In genomic region chr6:115053169-115053860, GRCh38 we compare ENCODE assay signal across 20 cellular contexts.
DNase-seq lines count a peak whose midpoint lies in the region; TF ChIP-seq lines count a peak whose summit lies in the region.
"Had no signal": no experiment of that assay in that cellular context is flagged by ENCODE, and none has a peak within 500 bp of the region (broad histone marks: within the 10 kb centered on the region; RNA-seq: fewer than 3 reads in every experiment).

No MANE protein-coding gene starts in this region.

- no peak overlapping the region for H3K4me3 Mint-ChIP-seq in progenitor cell of endocrine pancreas (ENCODE audit: low read depth)
- H3K4me3 Mint-ChIP-seq: B cell; CD4-positive, alpha-beta T cell; CD8-positive, alpha-beta T cell had no signal

- no peaks in the 10 kb centered on the region for H3K27me3 ChIP-seq in OCI-LY3 (ENCODE audit: low read depth, low read length)
- H3K27me3 ChIP-seq: BLaER1 treated with 17β-estradiol and CSF1 and Interleukin-3, amounts not matched to agents 10 nM and 100 nM had no signal

- H2AFZ ChIP-seq in OCI-LY3 (ENCODE audit: low read depth, low read length): no peak overlapping the region

- POLR2A ChIA-PET in HEK293 (lab: Yijun Ruan, JAX): no interaction called here

- peaks cover 7% of the 10 kb centered on the region for H3K9me3 Mint-ChIP-seq in progenitor cell of endocrine pancreas (ENCODE audit: low read depth)

- H3K4me1 Mint-ChIP-seq in progenitor cell of endocrine pancreas (ENCODE audit: low read depth): peaks cover 26% of the 10 kb centered on the region
- H3K4me1 Mint-ChIP-seq: B cell had no signal

- no peak overlapping the region for H3K4me3 ChIP-seq in HEK293 (ENCODE audit: low read depth, low read length)
- peak overlapping the region; percentile 25 for H3K4me3 ChIP-seq in OCI-LY3 (ENCODE audit: low read length)
- H3K4me3 ChIP-seq: A549; BLaER1 treated with 17β-estradiol and CSF1 and Interleukin-3, amounts not matched to agents 10 nM and 100 nM had no signal

- DNase-seq in DMS53 (lab: John Stamatoyannopoulos, UW) (peak; percentile 40), DMS53 treated with DMSO at 0.1 percent for 48 hours (lab: John Stamatoyannopoulos, UW; ENCODE audit: unreplicated experiment) (no peak), progenitor cell of endocrine pancreas (ENCODE audit: low spot score, unreplicated experiment) (no peak), HuH-7 (ENCODE audit: low spot score) (no peak), occipital lobe (lab: John Stamatoyannopoulos, UW) (no peak)
- DNase-seq in activated CD8-positive, alpha-beta memory T cell treated with anti-CD3 and anti-CD28 coated beads, Interleukin-2, amount 50 U/mL, for 4 hours: no peak
- DNase-seq: AML-193; Caco-2; Calu3; CD4-positive, alpha-beta T cell; CD8-positive, alpha-beta T cell; DMS79 treated with DMSO at 0.1 percent for 48 hours; GF-D8 had no signal

- H3K36me3 ChIP-seq in HEK293 (ENCODE audit: control insufficient read depth in 2 of 2, insufficient read depth in 1 of 2, low read length in 2 of 2) (no peaks in the 10 kb centered on the region), OCI-LY3 (replicated peaks; ENCODE audit: low read depth, low read length) (no peaks in the 10 kb centered on the region)
- H3K36me3 ChIP-seq: BLaER1 treated with 17β-estradiol and CSF1 and Interleukin-3, amounts not matched to agents 10 nM and 100 nM had no signal

- CTCF ChIA-PET in HEK293 (lab: Yijun Ruan, JAX): no interaction called here

- H4K20me1 ChIP-seq in OCI-LY3 (ENCODE audit: insufficient read depth, low read length): no peaks in the 10 kb centered on the region
- H4K20me1 ChIP-seq: BLaER1 treated with 17β-estradiol and CSF1 and Interleukin-3, amounts not matched to agents 10 nM and 100 nM had no signal

- H3K9me3 ChIP-seq in HEK293 (ENCODE audit: control insufficient read depth, insufficient read depth, low read depth, low read length): no peaks in the 10 kb centered on the region
- no peaks in the 10 kb centered on the region for H3K9me3 ChIP-seq in OCI-LY3 (ENCODE audit: insufficient read depth, low read length)
- H3K9me3 ChIP-seq: A549; BLaER1 treated with 17β-estradiol and CSF1 and Interleukin-3, amounts not matched to agents 10 nM and 100 nM; Caco-2 had no signal

- H3K27me3 Mint-ChIP-seq in progenitor cell of endocrine pancreas: no peaks in the 10 kb centered on the region
- H3K27me3 Mint-ChIP-seq: B cell; CD4-positive, alpha-beta T cell had no signal

- H3K4me1 ChIP-seq in HEK293 (ENCODE audit: control insufficient read depth, insufficient read depth, low read length) (no peaks in the 10 kb centered on the region), OCI-LY3 (ENCODE audit: low read length) (peaks cover 37% of the 10 kb centered on the region)
- H3K4me1 ChIP-seq: A549; BLaER1 treated with 17β-estradiol and CSF1 and Interleukin-3, amounts not matched to agents 10 nM and 100 nM had no signal

- H3K4me2 ChIP-seq in OCI-LY3 (ENCODE audit: low read length): peak overlapping the region; percentile 56
- H3K4me2 ChIP-seq: A549; BLaER1 treated with 17β-estradiol and CSF1 and Interleukin-3, amounts not matched to agents 10 nM and 100 nM had no signal

- 0 out of 2 replicates have a peak overlapping the region, but pooled peaks have one; percentile 16 for H3K9ac ChIP-seq in OCI-LY3 (ENCODE audit: low read length)
- H3K9ac ChIP-seq: BLaER1 treated with 17β-estradiol and CSF1 and Interleukin-3, amounts not matched to agents 10 nM and 100 nM had no signal

- TF ChIP-seq CTCF in HEK293 (tag by site-specific recombination; IDR thresholded peaks at IDR 0.05) (no peak), OCI-LY3 (IDR thresholded peaks at IDR 0.05; ENCODE audit: low read depth, low read length) (no peak), progenitor cell of endocrine pancreas (IDR thresholded peaks at IDR 0.05; ENCODE audit: unreplicated experiment) (no peak)

- peak overlapping the region; percentile 66 for H3K27ac Mint-ChIP-seq in progenitor cell of endocrine pancreas
- H3K27ac Mint-ChIP-seq: B cell; CD4-positive, alpha-beta T cell; CD8-positive, alpha-beta T cell had no signal

- peaks cover 1% of the 10 kb centered on the region for H3K36me3 Mint-ChIP-seq in progenitor cell of endocrine pancreas (ENCODE audit: insufficient read depth)
- H3K36me3 Mint-ChIP-seq: CD8-positive, alpha-beta T cell had no signal

- no peak overlapping the region for H3K27ac ChIP-seq in HEK293 (ENCODE audit: extremely low read depth, low read depth, low read length)
- H3K27ac ChIP-seq in OCI-LY3 (ENCODE audit: low read length): peak overlapping the region; percentile 76
- H3K27ac ChIP-seq: 22Rv1; A549; BLaER1 treated with 17β-estradiol and CSF1 and Interleukin-3, amounts not matched to agents 10 nM and 100 nM; C4-2B had no signal

- no peaks in the 10 kb centered on the region for H3K79me2 ChIP-seq in OCI-LY3 (ENCODE audit: low read length)

TF ChIP-seq in HEK293, 187 proteins besides CTCF, POLR2A, EP300 and RAD21:
- no peak for TF ChIP-seq ZNF626 (tag by site-specific recombination; IDR thresholded peaks at IDR 0.05)
- TF ChIP-seq PRDM1 (tag by site-specific recombination; IDR thresholded peaks at IDR 0.05): peak; percentile 52; the same call in 1 of the 2 replicates
